Comparison of ENCODE assay signal across 22 cellular contexts in genomic region chr9:36517131-36517530, GRCh38.
"Had no signal": no experiment of that assay in that cellular context is flagged by ENCODE, and none has a peak within 500 bp of the region (broad histone marks: within the 10 kb centered on the region; RNA-seq: fewer than 3 reads in every experiment).

No MANE protein-coding gene starts in this region.

- DNase-seq: activated CD4-positive, alpha-beta T cell treated with anti-CD3 and anti-CD28 coated beads, Interleukin-2, amount 10 ng/mL, durations not matched to agents 7 days and 5 days; activated CD4-positive, CD25-positive, alpha-beta regulatory T cell treated with anti-CD3 and anti-CD28 coated beads, Interleukin-2, amount 50 U/mL, for 72 hours; activated gamma-delta T cell treated with Interleukin-2 at 50 U/mL for 16 hours; activated T-cell treated with anti-CD3 and anti-CD28 coated beads, Interleukin-2, amount 50 U/mL, for 1 hour; aorta; erythroblast; foreskin fibroblast; heart right ventricle; left lung; natural killer cell; ovary; right cardiac atrium; stimulated activated CD4-positive, alpha-beta T cell treated with anti-CD3 and anti-CD28 coated beads, Interleukin-1b, Interleukin-23, amount 100 ng/mL, for 48 hours; substantia nigra; tibial artery had no signal

- H3K27ac ChIP-seq: heart right ventricle, left lung, ovary, prostate gland, tibial artery, VCaP had no signal

- H3K27ac Mint-ChIP-seq: activated CD4-positive, alpha-beta T cell treated with anti-CD3 and anti-CD28 coated beads, Interleukin-2, amount 10 ng/mL, durations not matched to agents 7 days and 5 days; activated naive CD4-positive, alpha-beta T cell treated with anti-CD3 and anti-CD28 coated beads, Interleukin-2, amount 50 U/mL, for 24 hours; brain; mesothelial cell of epicardium; natural killer cell; stimulated activated naive CD8-positive, alpha-beta T cell treated with anti-CD3 and anti-CD28 coated beads, Interleukin-15, Interleukin-2, amounts not matched to agents 100 ng/mL and 50 ng/mL, for 24 hours had no signal

- H3K36me3 ChIP-seq: heart right ventricle, left lung, ovary, prostate gland, tibial artery had no signal

- H3K9me3 Mint-ChIP-seq: activated CD4-positive, alpha-beta T cell treated with anti-CD3 and anti-CD28 coated beads, Interleukin-2, amount 10 ng/mL, durations not matched to agents 7 days and 5 days; activated naive CD4-positive, alpha-beta T cell treated with anti-CD3 and anti-CD28 coated beads, Interleukin-2, amount 50 U/mL, for 24 hours; brain; mesothelial cell of epicardium; natural killer cell; stimulated activated naive CD8-positive, alpha-beta T cell treated with anti-CD3 and anti-CD28 coated beads, Interleukin-15, Interleukin-2, amounts not matched to agents 100 ng/mL and 50 ng/mL, for 24 hours had no signal

- H3K4me3 ChIP-seq: heart right ventricle, left lung, lung, ovary, prostate gland, tibial artery had no signal

- H3K4me1 ChIP-seq: heart right ventricle, left lung, prostate gland, tibial artery had no signal

- H3K4me3 Mint-ChIP-seq: activated CD4-positive, alpha-beta T cell treated with anti-CD3 and anti-CD28 coated beads, Interleukin-2, amount 10 ng/mL, durations not matched to agents 7 days and 5 days; activated naive CD4-positive, alpha-beta T cell treated with anti-CD3 and anti-CD28 coated beads, Interleukin-2, amount 50 U/mL, for 24 hours; brain; mesothelial cell of epicardium; natural killer cell; stimulated activated naive CD8-positive, alpha-beta T cell treated with anti-CD3 and anti-CD28 coated beads, Interleukin-15, Interleukin-2, amounts not matched to agents 100 ng/mL and 50 ng/mL, for 24 hours had no signal

- H3K4me1 Mint-ChIP-seq: activated CD4-positive, alpha-beta T cell treated with anti-CD3 and anti-CD28 coated beads, Interleukin-2, amount 10 ng/mL, durations not matched to agents 7 days and 5 days; activated naive CD4-positive, alpha-beta T cell treated with anti-CD3 and anti-CD28 coated beads, Interleukin-2, amount 50 U/mL, for 24 hours; brain; mesothelial cell of epicardium; natural killer cell had no signal

- H3K27me3 ChIP-seq: left lung, ovary had no signal

- H3K27me3 Mint-ChIP-seq: activated naive CD4-positive, alpha-beta T cell treated with anti-CD3 and anti-CD28 coated beads, Interleukin-2, amount 50 U/mL, for 24 hours; stimulated activated naive CD8-positive, alpha-beta T cell treated with anti-CD3 and anti-CD28 coated beads, Interleukin-15, Interleukin-2, amounts not matched to agents 100 ng/mL and 50 ng/mL, for 24 hours had no signal

- H3K9me3 ChIP-seq: heart right ventricle, left lung, ovary, prostate gland, tibial artery had no signal

- H3K36me3 Mint-ChIP-seq: activated naive CD4-positive, alpha-beta T cell treated with anti-CD3 and anti-CD28 coated beads, Interleukin-2, amount 50 U/mL, for 24 hours; brain; mesothelial cell of epicardium; natural killer cell had no signal
